Comparison of ENCODE assay signal across 32 cellular contexts in genomic region chr1:231318015-231318355, GRCh38.
"Had no signal": no experiment of that assay in that cellular context is flagged by ENCODE, and none has a peak within 500 bp of the region (broad histone marks: within the 10 kb centered on the region; RNA-seq: fewer than 3 reads in every experiment).

No MANE protein-coding gene starts in this region.

- DNase-seq: activated CD4-positive, alpha-beta T cell treated with anti-CD3 and anti-CD28 coated beads for 36 hours; activated CD4-positive, alpha-beta T cell treated with anti-CD3 and anti-CD28 coated beads, Interleukin-2, amount 10 ng/mL, durations not matched to agents 7 days and 5 days; activated CD4-positive, alpha-beta T cell treated with anti-CD3 and anti-CD28 coated beads, Interleukin-2, amount 50 U/mL, for 48 hours; activated CD8-positive, alpha-beta memory T cell treated with anti-CD3 and anti-CD28 coated beads, Interleukin-2, amount 50 U/mL, for 4 hours; activated CD8-positive, alpha-beta T cell treated with anti-CD3 and anti-CD28 coated beads, Interleukin-2, amount 10 ng/mL, durations not matched to agents 7 days and 5 days; activated effector memory CD4-positive, alpha-beta T cell treated with Interleukin-2 at 50 U/mL for 16 hours; activated naive CD4-positive, alpha-beta T cell treated with anti-CD3 and anti-CD28 coated beads, Interleukin-2, amount 10 ng/mL, durations not matched to agents 7 days and 5 days; activated naive CD8-positive, alpha-beta T cell treated with anti-CD3 and anti-CD28 coated beads, Interleukin-2, amount 50 U/mL, for 24 hours; activated T-cell treated with anti-CD3 and anti-CD28 coated beads, Interleukin-2, amount 50 U/mL, for 48 hours; anterior cingulate cortex; central memory CD4-positive, alpha-beta T cell; Karpas-422; KBM-7; NCI-H1048; NCI-H1105 treated with DMSO at 0.1 percent for 48 hours; NCI-H1436; NCI-H1694; NCI-H1930; NCI-H345; NCI-H524 treated with DMSO at 0.1 percent for 48 hours; NK-92 treated with Interleukin-12 subunit alpha and Interleukin-12 subunit beta, amount 100 ng/mL, for 24 hours; PC-3; Peyer's patch; RPMI8226; SHP77 treated with DMSO at 0.1 percent for 48 hours; SK-N-SH had no signal

- H3K27ac Mint-ChIP-seq: activated CD4-positive, alpha-beta T cell treated with anti-CD3 and anti-CD28 coated beads for 36 hours; activated CD4-positive, alpha-beta T cell treated with anti-CD3 and anti-CD28 coated beads, Interleukin-2, amount 10 ng/mL, durations not matched to agents 7 days and 5 days; activated CD8-positive, alpha-beta T cell treated with anti-CD3 and anti-CD28 coated beads, Interleukin-2, amount 10 ng/mL, durations not matched to agents 7 days and 5 days; activated naive CD4-positive, alpha-beta T cell treated with anti-CD3 and anti-CD28 coated beads, Interleukin-2, amount 10 ng/mL, durations not matched to agents 7 days and 5 days; activated naive CD8-positive, alpha-beta T cell; activated naive CD8-positive, alpha-beta T cell treated with anti-CD3 and anti-CD28 coated beads, Interleukin-2, amount 50 U/mL, for 24 hours; brain; T-helper 1 cell treated with Interleukin-12 subunit alpha and Interleukin-12 subunit beta and Interleukin-4 antibody, amounts not matched to agents 30 μg/mL and 1 μg/mL, for 36 hours; T-helper 2 cell treated with Interferon-gamma antibody and Interleukin-4, amounts not matched to agents 5 μg/mL and 100 μg/mL, for 36 hours had no signal

- H3K4me3 ChIP-seq: Peyer's patch, SJSA1 had no signal

- H3K27me3 ChIP-seq: Peyer's patch, SJSA1 had no signal

- H3K27ac ChIP-seq: Peyer's patch, SJSA1 had no signal

- H3K27me3 Mint-ChIP-seq: activated CD4-positive, alpha-beta T cell treated with anti-CD3 and anti-CD28 coated beads for 36 hours; activated naive CD8-positive, alpha-beta T cell; activated naive CD8-positive, alpha-beta T cell treated with anti-CD3 and anti-CD28 coated beads, Interleukin-2, amount 50 U/mL, for 24 hours; brain had no signal

- H3K9me3 Mint-ChIP-seq: activated CD4-positive, alpha-beta T cell treated with anti-CD3 and anti-CD28 coated beads, Interleukin-2, amount 10 ng/mL, durations not matched to agents 7 days and 5 days; activated naive CD4-positive, alpha-beta T cell treated with anti-CD3 and anti-CD28 coated beads, Interleukin-2, amount 10 ng/mL, durations not matched to agents 7 days and 5 days; activated naive CD8-positive, alpha-beta T cell treated with anti-CD3 and anti-CD28 coated beads, Interleukin-2, amount 50 U/mL, for 24 hours; brain; T-helper 1 cell treated with Interleukin-12 subunit alpha and Interleukin-12 subunit beta and Interleukin-4 antibody, amounts not matched to agents 30 μg/mL and 1 μg/mL, for 36 hours; T-helper 2 cell treated with Interferon-gamma antibody and Interleukin-4, amounts not matched to agents 5 μg/mL and 100 μg/mL, for 36 hours had no signal

- H3K36me3 ChIP-seq: Peyer's patch, SJSA1 had no signal

- H3K4me1 ChIP-seq: Peyer's patch, SJSA1 had no signal

- H3K4me3 Mint-ChIP-seq: activated CD4-positive, alpha-beta T cell treated with anti-CD3 and anti-CD28 coated beads for 36 hours; activated CD4-positive, alpha-beta T cell treated with anti-CD3 and anti-CD28 coated beads, Interleukin-2, amount 10 ng/mL, durations not matched to agents 7 days and 5 days; activated CD8-positive, alpha-beta T cell treated with anti-CD3 and anti-CD28 coated beads, Interleukin-2, amount 10 ng/mL, durations not matched to agents 7 days and 5 days; activated naive CD4-positive, alpha-beta T cell treated with anti-CD3 and anti-CD28 coated beads, Interleukin-2, amount 10 ng/mL, durations not matched to agents 7 days and 5 days; activated naive CD8-positive, alpha-beta T cell; activated naive CD8-positive, alpha-beta T cell treated with anti-CD3 and anti-CD28 coated beads, Interleukin-2, amount 50 U/mL, for 24 hours; brain; T-helper 1 cell treated with Interleukin-12 subunit alpha and Interleukin-12 subunit beta and Interleukin-4 antibody, amounts not matched to agents 30 μg/mL and 1 μg/mL, for 36 hours; T-helper 2 cell treated with Interferon-gamma antibody and Interleukin-4, amounts not matched to agents 5 μg/mL and 100 μg/mL, for 36 hours had no signal

- H3K4me1 Mint-ChIP-seq: activated CD4-positive, alpha-beta T cell treated with anti-CD3 and anti-CD28 coated beads for 36 hours; activated naive CD4-positive, alpha-beta T cell treated with anti-CD3 and anti-CD28 coated beads, Interleukin-2, amount 10 ng/mL, durations not matched to agents 7 days and 5 days; activated naive CD8-positive, alpha-beta T cell treated with anti-CD3 and anti-CD28 coated beads, Interleukin-2, amount 50 U/mL, for 24 hours; brain had no signal

- H3K36me3 Mint-ChIP-seq: activated naive CD4-positive, alpha-beta T cell treated with anti-CD3 and anti-CD28 coated beads, Interleukin-2, amount 10 ng/mL, durations not matched to agents 7 days and 5 days; activated naive CD8-positive, alpha-beta T cell; brain had no signal

- H3K9me3 ChIP-seq: Peyer's patch, SJSA1, SK-N-SH had no signal

- ATAC-seq: activated CD4-positive, alpha-beta T cell treated with anti-CD3 and anti-CD28 coated beads for 36 hours; activated CD4-positive, CD25-positive, alpha-beta regulatory T cell treated with anti-CD3 and anti-CD28 coated beads, Interleukin-2, amount 50 U/mL, for 24 hours; activated CD8-positive, alpha-beta T cell treated with anti-CD3 and anti-CD28 coated beads, Interleukin-2, amount 10 ng/mL, durations not matched to agents 7 days and 5 days; activated naive CD8-positive, alpha-beta T cell treated with anti-CD3 and anti-CD28 coated beads, Interleukin-2, amount 50 U/mL, for 24 hours; PC-3 had no signal
